17 cellular contexts compared by ENCODE assay signal in the genomic region with DNA sequence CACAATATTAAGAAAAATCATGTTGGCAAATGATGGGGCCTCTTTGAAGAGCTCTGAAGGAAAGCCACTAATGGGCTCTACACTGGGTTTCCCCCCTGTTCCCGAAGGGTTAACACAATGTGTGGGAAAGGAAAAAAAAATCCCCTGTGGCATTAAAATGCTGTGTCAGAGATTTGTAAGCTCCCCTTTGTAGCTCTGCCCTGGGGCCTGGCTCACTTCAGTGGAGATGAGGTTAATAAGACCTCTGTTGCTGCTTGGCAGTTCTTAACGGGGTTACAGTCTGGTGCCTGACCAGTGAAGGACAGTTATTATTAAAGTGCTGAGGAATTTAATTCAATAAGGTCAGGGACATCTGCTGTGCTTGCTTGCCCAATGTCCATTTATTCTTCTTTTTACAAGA.
DNase-seq lines count a peak whose midpoint lies in the region; ATAC-seq and TF ChIP-seq lines count a peak whose summit lies in the region.
"Had no signal": no experiment of that assay in that cellular context is flagged by ENCODE, and none has a peak within 500 bp of the region (broad histone marks: within the 10 kb centered on the region; RNA-seq: fewer than 3 reads in every experiment).

No MANE protein-coding gene starts in this region.

- no peaks in the 10 kb centered on the region for H3F3A ChIP-seq in GM23338 (replicated peaks; ENCODE audit: low read depth)

- CTCF ChIA-PET in RWPE1 (lab: Yijun Ruan, JAX), result no interaction called here

- TF ChIP-seq CTCF in GM23338 (conservative IDR thresholded peaks at IDR 0.05; ENCODE audit: low read depth in 2 of 2) (no peak), fibroblast of mammary gland (conservative IDR thresholded peaks at IDR 0.05; ENCODE audit: control insufficient read depth, insufficient read depth, low read depth, low read length) (no peak), nephron progenitor cell (IDR thresholded peaks at IDR 0.05) (no peak), RWPE1 (conservative IDR thresholded peaks at IDR 0.05; ENCODE audit: low read depth) (no peak), foreskin fibroblast (IDR thresholded peaks at IDR 0.05; ENCODE audit: low read depth, low read length) (no peak)

- H3K27ac Mint-ChIP-seq in GM23338, result no peak overlapping the region
- H3K27ac Mint-ChIP-seq in nephron progenitor cell, result peak overlapping the region; percentile 13
- H3K27ac Mint-ChIP-seq: activated naive CD4-positive, alpha-beta T cell treated with anti-CD3 and anti-CD28 coated beads for 36 hours had no signal

- POLR2A ChIA-PET in RWPE1 (lab: Yijun Ruan, JAX; ENCODE audit: low non-redundant PET), result no interaction called here

- H3K4me1 ChIP-seq in GM23338 (ENCODE audit: insufficient read depth), result peaks cover 45% of the 10 kb centered on the region
- H3K4me1 ChIP-seq: lower lobe of right lung had no signal

- H3K4me3 Mint-ChIP-seq in GM23338 (no peak overlapping the region), nephron progenitor cell (no peak overlapping the region)
- H3K4me3 Mint-ChIP-seq: activated naive CD4-positive, alpha-beta T cell treated with anti-CD3 and anti-CD28 coated beads for 36 hours had no signal

- H3K27me3 ChIP-seq in GM23338 (ENCODE audit: insufficient read depth), result no peaks in the 10 kb centered on the region
- H3K27me3 ChIP-seq: brain microvascular endothelial cell had no signal

- H3K4me1 Mint-ChIP-seq in GM23338, result peaks cover 59% of the 10 kb centered on the region
- H3K4me1 Mint-ChIP-seq in nephron progenitor cell, result peaks cover 17% of the 10 kb centered on the region

- H2AFZ ChIP-seq in GM23338, result no peak overlapping the region
- H2AFZ ChIP-seq: GM23248 had no signal

- H3K79me2 ChIP-seq in GM23338 (replicated peaks; ENCODE audit: insufficient read depth), result peaks cover 34% of the 10 kb centered on the region

- H3K9me2 ChIP-seq in GM23338 (ENCODE audit: insufficient read depth), result no peaks in the 10 kb centered on the region; the same call in 1 of the 2 replicates

- H3K27me3 Mint-ChIP-seq in GM23338 (ENCODE audit: insufficient read depth, low read depth, poor library complexity) (no peaks in the 10 kb centered on the region), nephron progenitor cell (ENCODE audit: low read depth, poor library complexity) (peaks cover 5% of the 10 kb centered on the region)

- peaks cover 35% of the 10 kb centered on the region for H4K20me1 ChIP-seq in GM23338 (replicated peaks; ENCODE audit: insufficient read depth)

- H3K36me3 ChIP-seq in GM23338 (ENCODE audit: insufficient read depth), result no peaks in the 10 kb centered on the region
- H3K36me3 ChIP-seq: brain microvascular endothelial cell, lower lobe of right lung had no signal

- H3K27ac ChIP-seq in GM23338 (ENCODE audit: low read depth), result no peak overlapping the region
- H3K27ac ChIP-seq in RWPE1, result no peak overlapping the region
- H3K27ac ChIP-seq: brain microvascular endothelial cell, GM23248, HL-60, lower lobe of right lung had no signal

- no peaks in the 10 kb centered on the region for H3K9me3 Mint-ChIP-seq in GM23338
- no peaks in the 10 kb centered on the region for H3K9me3 Mint-ChIP-seq in nephron progenitor cell
- H3K9me3 Mint-ChIP-seq: activated naive CD4-positive, alpha-beta T cell treated with anti-CD3 and anti-CD28 coated beads for 36 hours had no signal

- DNase-seq in GM23338 (ENCODE audit: low spot score) (no peak), fibroblast of mammary gland (ENCODE audit: low read depth) (peak; percentile 56), nephron progenitor cell (no peak), RWPE1 (ENCODE audit: low spot score) (no peak), foreskin fibroblast (no peak), NCI-H69 (lab: John Stamatoyannopoulos, UW) (no peak)
- DNase-seq: activated CD8-positive, alpha-beta memory T cell treated with anti-CD3 and anti-CD28 coated beads, Interleukin-2, amount 50 U/mL, for 4 hours; activated naive CD4-positive, alpha-beta T cell treated with anti-CD3 and anti-CD28 coated beads for 36 hours; brain microvascular endothelial cell; GM23248; lower lobe of right lung; NCI-H226; stimulated activated CD4-positive, alpha-beta T cell treated with anti-CD3 and anti-CD28 coated beads, Interleukin-4, amount 100 ng/mL, for 24 hours had no signal

- H3K4me2 ChIP-seq in GM23338, result no peak overlapping the region

- peak; percentile 10; the same call in 2 of the 3 replicates for ATAC-seq in GM23338
- ATAC-seq in SK-N-SH treated with all-trans-retinoic acid at 6 μM for 48 hours, result peak; percentile 82
- ATAC-seq in GM18873 (IDR thresholded peaks at IDR 0.05; ENCODE audit: low FRiP score, unreplicated experiment), result no peak
- ATAC-seq: K562, lower lobe of right lung had no signal

- H3K36me3 Mint-ChIP-seq in GM23338 (ENCODE audit: low read depth) (no peaks in the 10 kb centered on the region; the same call in 2 of the 3 replicates), nephron progenitor cell (ENCODE audit: low read depth) (no peaks in the 10 kb centered on the region)

- H3K4me3 ChIP-seq in GM23338 (no peak overlapping the region), fibroblast of mammary gland (ENCODE audit: control insufficient read depth, low read depth, low read length) (no peak overlapping the region), foreskin fibroblast (ENCODE audit: low read depth in 1 of 2, low read length in 2 of 2) (no peak overlapping the region)
- H3K4me3 ChIP-seq: GM23248, K562, lower lobe of right lung had no signal

TF ChIP-seq in GM23338, 12 proteins besides CTCF, POLR2A, EP300 and RAD21:
- TF ChIP-seq CREB1 (CRISPR knock-in tag; IDR thresholded peaks at IDR 0.05; ENCODE audit: low read depth), result no peak

TF ChIP-seq in SK-N-SH treated with all-trans-retinoic acid at 6 μM for 48 hours, 23 proteins besides CTCF, POLR2A, EP300 and RAD21:
- no peak for TF ChIP-seq TOX (CRISPR knock-in tag; IDR thresholded peaks at IDR 0.05; ENCODE audit: borderline replicate concordance)
- TF ChIP-seq BACH2 (CRISPR knock-in tag; IDR thresholded peaks at IDR 0.05; ENCODE audit: borderline replicate concordance), result peak; percentile 68; the same call in 1 of the 2 replicates
- 0 out of 2 replicates have a peak, but pooled peaks have one; percentile 27 for TF ChIP-seq PPARA (CRISPR knock-in tag; IDR thresholded peaks at IDR 0.05; ENCODE audit: borderline replicate concordance)
- 0 out of 2 replicates have a peak, but pooled peaks have one; percentile 11 for TF ChIP-seq ZFP30 (CRISPR knock-in tag; IDR thresholded peaks at IDR 0.05)
- TF ChIP-seq, protein P1, sequence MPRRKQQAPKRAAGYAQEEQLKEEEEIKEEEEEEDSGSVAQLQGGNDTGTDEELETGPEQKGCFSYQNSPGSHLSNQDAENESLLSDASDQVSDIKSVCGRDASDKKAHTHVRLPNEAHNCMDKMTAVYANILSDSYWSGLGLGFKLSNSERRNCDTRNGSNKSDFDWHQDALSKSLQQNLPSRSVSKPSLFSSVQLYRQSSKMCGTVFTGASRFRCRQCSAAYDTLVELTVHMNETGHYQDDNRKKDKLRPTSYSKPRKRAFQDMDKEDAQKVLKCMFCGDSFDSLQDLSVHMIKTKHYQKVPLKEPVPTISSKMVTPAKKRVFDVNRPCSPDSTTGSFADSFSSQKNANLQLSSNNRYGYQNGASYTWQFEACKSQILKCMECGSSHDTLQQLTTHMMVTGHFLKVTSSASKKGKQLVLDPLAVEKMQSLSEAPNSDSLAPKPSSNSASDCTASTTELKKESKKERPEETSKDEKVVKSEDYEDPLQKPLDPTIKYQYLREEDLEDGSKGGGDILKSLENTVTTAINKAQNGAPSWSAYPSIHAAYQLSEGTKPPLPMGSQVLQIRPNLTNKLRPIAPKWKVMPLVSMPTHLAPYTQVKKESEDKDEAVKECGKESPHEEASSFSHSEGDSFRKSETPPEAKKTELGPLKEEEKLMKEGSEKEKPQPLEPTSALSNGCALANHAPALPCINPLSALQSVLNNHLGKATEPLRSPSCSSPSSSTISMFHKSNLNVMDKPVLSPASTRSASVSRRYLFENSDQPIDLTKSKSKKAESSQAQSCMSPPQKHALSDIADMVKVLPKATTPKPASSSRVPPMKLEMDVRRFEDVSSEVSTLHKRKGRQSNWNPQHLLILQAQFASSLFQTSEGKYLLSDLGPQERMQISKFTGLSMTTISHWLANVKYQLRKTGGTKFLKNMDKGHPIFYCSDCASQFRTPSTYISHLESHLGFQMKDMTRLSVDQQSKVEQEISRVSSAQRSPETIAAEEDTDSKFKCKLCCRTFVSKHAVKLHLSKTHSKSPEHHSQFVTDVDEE (CRISPR knock-in tag; IDR thresholded peaks at IDR 0.05), result peak; percentile 87; the same call in 1 of the 2 replicates
- TF ChIP-seq, protein P2, sequence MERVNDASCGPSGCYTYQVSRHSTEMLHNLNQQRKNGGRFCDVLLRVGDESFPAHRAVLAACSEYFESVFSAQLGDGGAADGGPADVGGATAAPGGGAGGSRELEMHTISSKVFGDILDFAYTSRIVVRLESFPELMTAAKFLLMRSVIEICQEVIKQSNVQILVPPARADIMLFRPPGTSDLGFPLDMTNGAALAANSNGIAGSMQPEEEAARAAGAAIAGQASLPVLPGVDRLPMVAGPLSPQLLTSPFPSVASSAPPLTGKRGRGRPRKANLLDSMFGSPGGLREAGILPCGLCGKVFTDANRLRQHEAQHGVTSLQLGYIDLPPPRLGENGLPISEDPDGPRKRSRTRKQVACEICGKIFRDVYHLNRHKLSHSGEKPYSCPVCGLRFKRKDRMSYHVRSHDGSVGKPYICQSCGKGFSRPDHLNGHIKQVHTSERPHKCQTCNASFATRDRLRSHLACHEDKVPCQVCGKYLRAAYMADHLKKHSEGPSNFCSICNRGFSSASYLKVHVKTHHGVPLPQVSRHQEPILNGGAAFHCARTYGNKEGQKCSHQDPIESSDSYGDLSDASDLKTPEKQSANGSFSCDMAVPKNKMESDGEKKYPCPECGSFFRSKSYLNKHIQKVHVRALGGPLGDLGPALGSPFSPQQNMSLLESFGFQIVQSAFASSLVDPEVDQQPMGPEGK (CRISPR knock-in tag; IDR thresholded peaks at IDR 0.05; ENCODE audit: borderline replicate concordance), result 0 out of 2 replicates have a peak, but pooled peaks have one; percentile 25
- peak; percentile 42; the same call in 1 of the 2 replicates for TF ChIP-seq ZNF8 (CRISPR knock-in tag; IDR thresholded peaks at IDR 0.05)
- TF ChIP-seq ISL1 (CRISPR knock-in tag; IDR thresholded peaks at IDR 0.05), result peak; percentile 79
- TF ChIP-seq ZNF565 (CRISPR knock-in tag; conservative IDR thresholded peaks at IDR 0.05; ENCODE audit: low read depth), result no peak
- peak; percentile 82 for TF ChIP-seq TCF4 (CRISPR knock-in tag; IDR thresholded peaks at IDR 0.05; ENCODE audit: borderline replicate concordance)
- 0 out of 2 replicates have a peak, but pooled peaks have one; percentile 25 for TF ChIP-seq SNAI2 (CRISPR knock-in tag; IDR thresholded peaks at IDR 0.05)
